ENCODE assay signal across 8 cellular contexts in genomic region chr9:111597852-111598729, GRCh38. TPM values are rescaled to one million over a fixed set of nuclear protein-coding genes. Genes with fewer than 3 reads are reported as not detected.
DNase-seq lines count a peak whose midpoint lies in the region; ATAC-seq and TF ChIP-seq lines count a peak whose summit lies in the region.

No MANE protein-coding gene starts in this region.

- H3K4me3 ChIP-seq in lower leg skin (ENCODE audit: low read depth, poor library complexity, severe bottlenecking) = peak overlapping the region; percentile 57

- peaks cover 35% of the 10 kb centered on the region for H3K27me3 Mint-ChIP-seq in activated CD4-positive, alpha-beta T cell treated with anti-CD3 and anti-CD28 coated beads, Interleukin-2, amount 10 ng/mL, durations not matched to agents 24 days and 14 days

- peaks cover 16% of the 10 kb centered on the region for H3K4me1 Mint-ChIP-seq in activated CD4-positive, alpha-beta T cell treated with anti-CD3 and anti-CD28 coated beads, Interleukin-2, amount 10 ng/mL, durations not matched to agents 24 days and 14 days

- peak; percentile 55 for ATAC-seq in HG02571 (IDR thresholded peaks at IDR 0.05; ENCODE audit: unreplicated experiment)

- H3K9me3 Mint-ChIP-seq in activated CD4-positive, alpha-beta T cell treated with anti-CD3 and anti-CD28 coated beads, Interleukin-2, amount 10 ng/mL, durations not matched to agents 24 days and 14 days = no peaks in the 10 kb centered on the region

- intact Hi-C loops in activated CD4-positive, alpha-beta T cell treated with anti-CD3 and anti-CD28 coated beads, Interleukin-2, amount 10 ng/mL, durations not matched to agents 24 days and 14 days (cut with micrococcal nuclease) = loop anchor here (1.0 to 2.0 kb wide), 3 partner anchors 33 to 476 kb away; partner anchors contain the start of gene DNAJC25
- intact Hi-C loops in lower leg skin (cut with DNase I; ENCODE audit: low total_unique reads) = no loop called here

- WGBS in lower leg skin, 2 donors = 1% methylated on average over 41 of the region's 41 CpGs

- no peak overlapping the region for H3K27ac Mint-ChIP-seq in activated CD4-positive, alpha-beta T cell treated with anti-CD3 and anti-CD28 coated beads, Interleukin-2, amount 10 ng/mL, durations not matched to agents 24 days and 14 days

- DNase-seq in ELR (ENCODE audit: low read depth) = peak; percentile 74
- DNase-seq in NCI-H2171 treated with DMSO at 0.1 percent for 48 hours (lab: John Stamatoyannopoulos, UW) = peak; percentile 78
- DNase-seq in activated CD4-positive, alpha-beta T cell treated with anti-CD3 and anti-CD28 coated beads, Interleukin-2, amount 10 ng/mL, durations not matched to agents 24 days and 14 days = peak; percentile 86
- peak; percentile 85 for DNase-seq in dermis blood vessel endothelial cell
- DNase-seq in lower leg skin (ENCODE audit: low spot score in 2 of 2) = peak; percentile 33 to 91
- peak in 2 of 3 donors; percentile 17 to 23 for DNase-seq in stimulated activated CD4-positive, alpha-beta T cell treated with anti-CD3 and anti-CD28 coated beads, TNF-alpha, amount 100 ng/mL, for 1 hour (ENCODE audit: low read depth in 3 of 3, low spot score in 1 of 3)
- DNase-seq in NK-92 (lab: John Stamatoyannopoulos, UW; ENCODE audit: unreplicated experiment) = no peak

- H3K4me3 Mint-ChIP-seq in activated CD4-positive, alpha-beta T cell treated with anti-CD3 and anti-CD28 coated beads, Interleukin-2, amount 10 ng/mL, durations not matched to agents 24 days and 14 days = peak overlapping the region; percentile 89

- no peak for TF ChIP-seq POLR2A in lower leg skin (IDR thresholded peaks at IDR 0.05)

- no peaks in the 10 kb centered on the region for H3K36me3 Mint-ChIP-seq in activated CD4-positive, alpha-beta T cell treated with anti-CD3 and anti-CD28 coated beads, Interleukin-2, amount 10 ng/mL, durations not matched to agents 24 days and 14 days (ENCODE audit: low read depth)

- peak in 1 of 3 donors; percentile 31 for TF ChIP-seq CTCF in lower leg skin (IDR thresholded peaks at IDR 0.05)

RNA-seq across cellular contexts. Expression of gene PTGR1, which starts 1.4 kb away (rescaled TPM):
- 1.7 and 2.0 TPM in 2 replicates for total RNA-seq in activated CD4-positive, alpha-beta T cell treated with anti-CD3 and anti-CD28 coated beads, Interleukin-2, amount 10 ng/mL, durations not matched to agents 24 days and 14 days
- total RNA-seq in dermis blood vessel endothelial cell = 23.3 and 27.6 TPM in 2 replicates
- 10 to 100 TPM; 20.2 to 50.1 (median 40.4) TPM for total RNA-seq in lower leg skin

RNA-seq across cellular contexts. Expression of gene DNAJC25, which starts 33.0 kb away (rescaled TPM):
- total RNA-seq in activated CD4-positive, alpha-beta T cell treated with anti-CD3 and anti-CD28 coated beads, Interleukin-2, amount 10 ng/mL, durations not matched to agents 24 days and 14 days = 7.1 and 7.5 TPM in 2 replicates
- total RNA-seq in dermis blood vessel endothelial cell = 4.4 and 5.1 TPM in 2 replicates
- 10 to 100 TPM in 1 of 4 donors, 1 to 10 TPM in 3; 6.8 to 13.1 (median 8.4) TPM for total RNA-seq in lower leg skin
